Comparison of ENCODE assay signal across 11 cellular contexts in genomic region chr3:11273945-11274344, GRCh38. TPM values are rescaled to one million over a fixed set of nuclear protein-coding genes. Genes with fewer than 3 reads are reported as not detected.
DNase-seq lines count a peak whose midpoint lies in the region; ATAC-seq lines count a peak whose summit lies in the region.
"Had no signal": no experiment of that assay in that cellular context is flagged by ENCODE, and none has a peak within 500 bp of the region (broad histone marks: within the 10 kb centered on the region; RNA-seq: fewer than 3 reads in every experiment).

No MANE protein-coding gene starts in this region.

- ATAC-seq in activated CD4-positive, alpha-beta T cell treated with anti-CD3 and anti-CD28 coated beads for 36 hours, result no peak
- ATAC-seq in stimulated activated naive B cell treated with anti-CD40 and anti-IgM and Interleukin-4, amounts not matched to agents 10 μg/mL and 1 μg/mL and 100 μg/mL, for 72 hours (replicated peaks), result no peak

- intact Hi-C loops in activated CD4-positive, alpha-beta T cell treated with anti-CD3 and anti-CD28 coated beads for 36 hours (cut with DNase I, micrococcal nuclease), result loop anchor here in 1 of 2 experiments (2.0 kb wide), 1 partner anchor 17 kb away; no protein-coding TSS in a partner anchor

- peaks cover 36% of the 10 kb centered on the region for H3K36me3 Mint-ChIP-seq in activated CD4-positive, alpha-beta T cell treated with anti-CD3 and anti-CD28 coated beads for 36 hours (ENCODE audit: low read depth)
- H3K36me3 Mint-ChIP-seq in immature natural killer cell, result peaks cover 18 to 29% (median 27%) of the 10 kb centered on the region in 3 donors
- H3K36me3 Mint-ChIP-seq in stimulated activated naive B cell treated with anti-CD40 and anti-IgM and Interleukin-4, amounts not matched to agents 10 μg/mL and 1 μg/mL and 100 μg/mL, for 72 hours, result peaks cover 38 to 40% of the 10 kb centered on the region in 2 donors

- DNase-seq in activated CD4-positive, alpha-beta T cell treated with anti-CD3 and anti-CD28 coated beads for 36 hours, result no peak
- DNase-seq in activated CD4-positive, alpha-beta T cell treated with anti-CD3 and anti-CD28 coated beads for 4 hours, result no peak
- DNase-seq in SKM-1 treated with dmso at 0.1 percent for 144 hours (lab: John Stamatoyannopoulos, UW; ENCODE audit: unreplicated experiment) (peak; percentile 96), immature natural killer cell (no peak), NCI-H2196 (lab: John Stamatoyannopoulos, UW; ENCODE audit: unreplicated experiment) (no peak), OCI-M2 (lab: John Stamatoyannopoulos, UW; ENCODE audit: unreplicated experiment) (no peak)
- DNase-seq in stimulated activated naive B cell treated with anti-CD40 and anti-IgM and Interleukin-4, amounts not matched to agents 10 μg/mL and 1 μg/mL and 100 μg/mL, for 72 hours, result no peak
- no peak for DNase-seq in stimulated activated CD4-positive, alpha-beta T cell treated with anti-CD3 and anti-CD28 coated beads, Interleukin-2, amount 100 ng/mL, for 24 hours
- DNase-seq: ACHN, activated gamma-delta T cell, occipital lobe had no signal

- POLR2A ChIA-PET in activated CD4-positive, alpha-beta T cell treated with anti-CD3 and anti-CD28 coated beads for 36 hours (lab: Charles Lee), result interaction anchor here (0.7 to 2.9 kb wide), 4 partner anchors 11 to 39 kb away, joined by 3 to 12 read pairs (median 3); no protein-coding TSS in a partner anchor

- H3K9me3 Mint-ChIP-seq in activated CD4-positive, alpha-beta T cell treated with anti-CD3 and anti-CD28 coated beads for 36 hours (ENCODE audit: low read depth), result no peaks in the 10 kb centered on the region
- peaks cover 0 to 4% (median 0%) of the 10 kb centered on the region in 6 donors for H3K9me3 Mint-ChIP-seq in immature natural killer cell
- peaks cover 7 to 8% of the 10 kb centered on the region in 2 donors for H3K9me3 Mint-ChIP-seq in stimulated activated naive B cell treated with anti-CD40 and anti-IgM and Interleukin-4, amounts not matched to agents 10 μg/mL and 1 μg/mL and 100 μg/mL, for 72 hours

- CTCF ChIA-PET in activated CD4-positive, alpha-beta T cell treated with anti-CD3 and anti-CD28 coated beads for 36 hours (lab: Charles Lee), result interaction anchor here (1.0 to 1.2 kb wide), 2 partner anchors 14 to 38 kb away, joined by 3 to 4 read pairs; no protein-coding TSS in a partner anchor

- peak overlapping the region; percentile 38 for H3K27ac Mint-ChIP-seq in activated CD4-positive, alpha-beta T cell treated with anti-CD3 and anti-CD28 coated beads for 36 hours
- H3K27ac Mint-ChIP-seq in immature natural killer cell, result peak overlapping the region; percentile 68 to 99 (median 98)
- H3K27ac Mint-ChIP-seq in stimulated activated naive B cell treated with anti-CD40 and anti-IgM and Interleukin-4, amounts not matched to agents 10 μg/mL and 1 μg/mL and 100 μg/mL, for 72 hours, result no peak overlapping the region

- no peaks in the 10 kb centered on the region for H3K27me3 Mint-ChIP-seq in activated CD4-positive, alpha-beta T cell treated with anti-CD3 and anti-CD28 coated beads for 36 hours
- H3K27me3 Mint-ChIP-seq in immature natural killer cell (ENCODE audit: low read depth in 3 of 3), result peaks cover 6 to 13% (median 8%) of the 10 kb centered on the region in 3 donors
- H3K27me3 Mint-ChIP-seq in stimulated activated naive B cell treated with anti-CD40 and anti-IgM and Interleukin-4, amounts not matched to agents 10 μg/mL and 1 μg/mL and 100 μg/mL, for 72 hours, result no peaks in the 10 kb centered on the region

- peaks cover 58% of the 10 kb centered on the region for H3K4me1 Mint-ChIP-seq in activated CD4-positive, alpha-beta T cell treated with anti-CD3 and anti-CD28 coated beads for 36 hours
- peaks cover 49 to 59% of the 10 kb centered on the region in 2 donors for H3K4me1 Mint-ChIP-seq in immature natural killer cell
- H3K4me1 Mint-ChIP-seq in stimulated activated naive B cell treated with anti-CD40 and anti-IgM and Interleukin-4, amounts not matched to agents 10 μg/mL and 1 μg/mL and 100 μg/mL, for 72 hours, result peaks cover 22 to 47% of the 10 kb centered on the region in 2 donors

- peak overlapping the region; percentile 93 for H3K4me3 Mint-ChIP-seq in activated CD4-positive, alpha-beta T cell treated with anti-CD3 and anti-CD28 coated beads for 36 hours
- H3K4me3 Mint-ChIP-seq in immature natural killer cell, result peak overlapping the region; percentile 55 to 98 (median 94)
- peak overlapping the region; percentile 2 to 95 for H3K4me3 Mint-ChIP-seq in stimulated activated naive B cell treated with anti-CD40 and anti-IgM and Interleukin-4, amounts not matched to agents 10 μg/mL and 1 μg/mL and 100 μg/mL, for 72 hours

RNA-seq across cellular contexts. Expression of gene ATG7, which starts 1.7 kb away (rescaled TPM):
- total RNA-seq in activated CD4-positive, alpha-beta T cell treated with anti-CD3 and anti-CD28 coated beads for 36 hours, result 10 to 100 TPM; 31.6 to 34.5 TPM
- polyA plus RNA-seq in immature natural killer cell, result 10 to 100 TPM; 12.9 to 22.1 (median 14.0) TPM
